6 cellular contexts compared by ENCODE assay signal in genomic region chr16:67538666-67539101, GRCh38. TPM values are rescaled to one million over a fixed set of nuclear protein-coding genes. Genes with fewer than 3 reads are reported as not detected.
DNase-seq lines count a peak whose midpoint lies in the region; ATAC-seq, FAIRE-seq and TF ChIP-seq lines count a peak whose summit lies in the region.

No MANE protein-coding gene starts in this region.

- H3K9me3 Mint-ChIP-seq in stimulated activated naive CD8-positive, alpha-beta T cell treated with anti-CD3 and anti-CD28 coated beads, Interleukin-15, Interleukin-2, amounts not matched to agents 100 ng/mL and 50 ng/mL, for 24 hours, result no peaks in the 10 kb centered on the region

- peak overlapping the region in 1 of 2 donors; percentile 47 for H3K4me3 ChIP-seq in kidney (ENCODE audit: low read length in 2 of 2)

- H3K4me3 Mint-ChIP-seq in stimulated activated naive CD8-positive, alpha-beta T cell treated with anti-CD3 and anti-CD28 coated beads, Interleukin-15, Interleukin-2, amounts not matched to agents 100 ng/mL and 50 ng/mL, for 24 hours, result peak overlapping the region; percentile 67

- peak overlapping the region; percentile 12 for H3K27ac Mint-ChIP-seq in stimulated activated naive CD8-positive, alpha-beta T cell treated with anti-CD3 and anti-CD28 coated beads, Interleukin-15, Interleukin-2, amounts not matched to agents 100 ng/mL and 50 ng/mL, for 24 hours

- peaks cover 0 to 25% of the 10 kb centered on the region in 2 donors for H3K4me1 ChIP-seq in kidney (ENCODE audit: control insufficient read depth in 1 of 2, insufficient read depth in 1 of 2, low read depth in 1 of 2, low read length in 2 of 2)

- peaks cover 19 to 37% of the 10 kb centered on the region in 2 donors for H3K36me3 ChIP-seq in kidney (ENCODE audit: control insufficient read depth in 1 of 2, insufficient read depth in 2 of 2, low read length in 2 of 2)

- no peak for DNase-seq in stimulated activated naive CD8-positive, alpha-beta T cell treated with anti-CD3 and anti-CD28 coated beads, Interleukin-15, Interleukin-2, amounts not matched to agents 100 U/mL and 50 U/mL, for 24 hours
- DNase-seq in kidney (peak; percentile 77), inferior parietal cortex (ENCODE audit: extremely low spot score) (no peak)
- no peak for DNase-seq in stimulated activated naive CD4-positive, alpha-beta T cell treated with Interleukin-2 at 50 U/mL for 16 hours (lab: John Stamatoyannopoulos, UW)

- H3K36me3 Mint-ChIP-seq in stimulated activated naive CD8-positive, alpha-beta T cell treated with anti-CD3 and anti-CD28 coated beads, Interleukin-15, Interleukin-2, amounts not matched to agents 100 ng/mL and 50 ng/mL, for 24 hours (ENCODE audit: low read depth), result peaks cover 12% of the 10 kb centered on the region

- H3K9me3 ChIP-seq in kidney (ENCODE audit: control insufficient read depth in 1 of 2, low read length in 2 of 2), result no peaks in the 10 kb centered on the region

- TF ChIP-seq CTCF in kidney (IDR thresholded peaks at IDR 0.05; ENCODE audit: borderline replicate concordance, extremely low read depth, insufficient read depth), result no peak

- ATAC-seq in stimulated activated naive CD8-positive, alpha-beta T cell treated with anti-CD3 and anti-CD28 coated beads, Interleukin-15, Interleukin-2, amounts not matched to agents 100 U/mL and 50 U/mL, for 24 hours, result no peak
- no peak for ATAC-seq in GM19328 (IDR thresholded peaks at IDR 0.05; ENCODE audit: unreplicated experiment)

- H3K9ac ChIP-seq in kidney (ENCODE audit: low read length in 2 of 2), result no peak overlapping the region

- peaks cover 6% of the 10 kb centered on the region for H3K27me3 Mint-ChIP-seq in stimulated activated naive CD8-positive, alpha-beta T cell treated with anti-CD3 and anti-CD28 coated beads, Interleukin-15, Interleukin-2, amounts not matched to agents 100 ng/mL and 50 ng/mL, for 24 hours

- FAIRE-seq in kidney (lab: Jason Lieb, UNC), result no peak

- intact Hi-C loops in kidney (cut with DNase I), result no loop called here

- peaks cover 33% of the 10 kb centered on the region for H3K4me1 Mint-ChIP-seq in stimulated activated naive CD8-positive, alpha-beta T cell treated with anti-CD3 and anti-CD28 coated beads, Interleukin-15, Interleukin-2, amounts not matched to agents 100 ng/mL and 50 ng/mL, for 24 hours (ENCODE audit: low read depth)

- H3K27ac ChIP-seq in kidney (ENCODE audit: low read depth in 2 of 2, low read length in 2 of 2), result peak overlapping the region; percentile 87 to 93

RNA-seq across cellular contexts. Expression of gene RIPOR1, which starts 10.1 kb away (rescaled TPM):
- total RNA-seq in kidney, result 116 TPM
- 60.9 TPM for polyA plus RNA-seq in kidney (ENCODE audit: insufficient read depth, low read depth, low replicate concordance)

RNA-seq across cellular contexts. Expression of gene CTCF, which starts 23.6 kb away (rescaled TPM):
- 42.6 TPM for total RNA-seq in kidney
- polyA plus RNA-seq in kidney (ENCODE audit: insufficient read depth, low read depth, low replicate concordance), result 20.4 TPM

RNA-seq across cellular contexts. Expression of gene AGRP, which starts 55.3 kb away (rescaled TPM):
- total RNA-seq in kidney, result not detected
- 2.7 TPM for polyA plus RNA-seq in kidney (ENCODE audit: insufficient read depth, low read depth, low replicate concordance)

RNA-seq across cellular contexts. Expression of gene ATP6V0D1, which starts 57.7 kb away (rescaled TPM):
- total RNA-seq in kidney, result 100 TPM
- 208 TPM for polyA plus RNA-seq in kidney (ENCODE audit: insufficient read depth, low read depth, low replicate concordance)
